In the genomic region with DNA sequence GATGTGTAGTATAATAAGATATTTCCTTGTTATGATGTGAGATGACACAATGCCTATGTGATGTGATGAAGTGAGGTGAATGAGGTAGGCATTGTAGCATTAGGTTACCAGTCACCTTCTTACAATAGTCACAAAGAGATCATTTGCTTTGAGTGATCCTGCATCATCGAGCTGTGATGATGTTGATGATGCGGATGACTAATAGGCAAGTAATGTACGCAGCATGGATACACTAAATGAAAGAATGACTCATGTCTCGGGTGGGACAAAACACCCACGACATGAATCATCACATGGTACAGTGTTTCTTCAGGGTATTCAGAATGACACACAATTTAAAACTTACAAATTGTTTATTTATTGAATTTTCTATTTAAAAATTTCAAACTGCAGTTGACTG, we compare ENCODE assay signal across 8 cellular contexts.
DNase-seq lines count a peak whose midpoint lies in the region; ATAC-seq, FAIRE-seq and TF ChIP-seq lines count a peak whose summit lies in the region.

No MANE protein-coding gene starts in this region.

- no peaks in the 10 kb centered on the region for H3K27me3 ChIP-seq in PC-9 (ENCODE audit: insufficient read depth, low read depth)
- no peaks in the 10 kb centered on the region for H3K27me3 ChIP-seq in GM12878 (replicated peaks in 1 of 2; ENCODE audit: control insufficient read depth in 2 of 2, insufficient read depth in 2 of 2, low read length in 1 of 2)
- H3K27me3 ChIP-seq in tibial nerve = no peaks in the 10 kb centered on the region

- H4K20me1 ChIP-seq in PC-9 (ENCODE audit: insufficient read depth) (no peaks in the 10 kb centered on the region), GM12878 (ENCODE audit: control insufficient read depth, insufficient read depth) (no peaks in the 10 kb centered on the region)

- peaks cover 7% of the 10 kb centered on the region; the same call in 1 of the 2 replicates for H3F3A ChIP-seq in PC-9 (ENCODE audit: insufficient read depth, low read depth)

- TF ChIP-seq POLR2A in GM12878 (IDR thresholded peaks at IDR 0.05; ENCODE audit: low read depth, low read length) = no peak
- no peak for TF ChIP-seq POLR2A in tibial nerve (IDR thresholded peaks at IDR 0.05)

- POLR2A ChIA-PET in PC-9 (lab: Charles Lee; ENCODE audit: unreplicated experiment) (no interaction called here), GM12878 (lab: Charles Lee) (no interaction called here)

- H2AFZ ChIP-seq in PC-9 = no peak overlapping the region
- peak overlapping the region; percentile 44; the same call in 1 of the 2 replicates for H2AFZ ChIP-seq in GM12878 (ENCODE audit: control insufficient read depth, low read depth, low read length)

- TF ChIP-seq RAD21 in GM12878 (IDR thresholded peaks at IDR 0.05; ENCODE audit: insufficient read depth, low read depth, low read length) = no peak

- DNase-seq in activated T-helper 1 cell treated with Interleukin-2 at 50 U/mL for 16 hours (ENCODE audit: low read depth) (peak; percentile 1), PC-9 (peak; percentile 61 to 95), GM12878 (ENCODE audit: low read depth, low spot score) (no peak), memory B cell (ENCODE audit: low spot score in 2 of 2) (no peak), tibial nerve (ENCODE audit: low spot score in 2 of 2) (peak in 1 of 2 donors; percentile 54), NCI-H82 (lab: John Stamatoyannopoulos, UW) (no peak)
- no peak for DNase-seq in activated T-helper 1 cell treated with anti-CD3 and anti-CD28 coated beads, Interleukin-12 subunit alpha, Interleukin-12 subunit beta, Interleukin-2, Interleukin-4 antibody, amounts not matched to agents 30 ng/mL and 10 ng/mL and 1 ng/mL, durations not matched to agents 14 hours and 24 hours and 36 hours (ENCODE audit: low spot score)

- H3K27ac ChIP-seq in PC-9 (peak overlapping the region; percentile 83), GM12878 (ENCODE audit: control insufficient read depth, insufficient read depth) (no peak overlapping the region), tibial nerve (peak overlapping the region in 3 of 4 donors; percentile 23 to 82 (median 79))

- H3K9me3 ChIP-seq in PC-9 (ENCODE audit: insufficient read depth, low read depth) = peaks cover 8% of the 10 kb centered on the region
- no peaks in the 10 kb centered on the region for H3K9me3 ChIP-seq in GM12878 (replicated peaks; ENCODE audit: control insufficient read depth, insufficient read depth, low read length)
- H3K9me3 ChIP-seq in tibial nerve = no peaks in the 10 kb centered on the region

- CTCF ChIA-PET in PC-9 (lab: Charles Lee) (no interaction called here), GM12878 (lab: Yijun Ruan, JAX) (interaction anchor here (0.5 kb wide), 1 partner anchor 51 kb away, joined by 3 read pairs; no protein-coding TSS in a partner anchor)

- H3K4me3 Mint-ChIP-seq in activated T-helper 1 cell treated with anti-CD3 and anti-CD28 coated beads, Interleukin-12 subunit alpha, Interleukin-12 subunit beta, Interleukin-2, Interleukin-4 antibody, amounts not matched to agents 30 ng/mL and 10 ng/mL and 1 ng/mL, durations not matched to agents 14 hours and 24 hours and 36 hours = no peak overlapping the region
- H3K4me3 Mint-ChIP-seq in memory B cell = no peak overlapping the region

- no peak for TF ChIP-seq CTCF in PC-9 (conservative IDR thresholded peaks at IDR 0.05)
- no peak for TF ChIP-seq CTCF in GM12878 (IDR thresholded peaks at IDR 0.05 in 2 of 3, conservative IDR thresholded peaks at IDR 0.05 in 1 of 3; ENCODE audit: control insufficient read depth in 2 of 3, extremely low read depth in 1 of 3, insufficient read depth in 1 of 3, low read depth in 3 of 3, low read length in 3 of 3)
- no peak for TF ChIP-seq CTCF in tibial nerve (IDR thresholded peaks at IDR 0.05)

- intact Hi-C loops in activated T-helper 1 cell treated with anti-CD3 and anti-CD28 coated beads, Interleukin-12 subunit alpha, Interleukin-12 subunit beta, Interleukin-2, Interleukin-4 antibody, amounts not matched to agents 30 ng/mL and 10 ng/mL and 1 ng/mL, durations not matched to agents 14 hours and 24 hours and 36 hours (cut with micrococcal nuclease) = loop anchor here (1.0 to 5.0 kb wide), 3 partner anchors 136 to 236 kb away; no protein-coding TSS in a partner anchor
- intact Hi-C loops in PC-9 (cut with micrococcal nuclease; ENCODE audit: unreplicated experiment) (loop anchor here (2.0 kb wide), 1 partner anchor 226 kb away; no protein-coding TSS in a partner anchor), GM12878 (cut with micrococcal nuclease; ENCODE audit: unreplicated experiment) (no loop called here)

- ATAC-seq in GM12878 (peak; percentile 94), memory B cell (ENCODE audit: low read depth) (peak; percentile 56), HG02870 (IDR thresholded peaks at IDR 0.05; ENCODE audit: unreplicated experiment) (no peak)

- no peak overlapping the region for H3K9ac ChIP-seq in GM12878 (ENCODE audit: control insufficient read depth, insufficient read depth, low read length)

- in situ Hi-C loops in GM12878 (cut with MboI) = no loop called here

- H3K4me2 ChIP-seq in PC-9 (peak overlapping the region; percentile 72), GM12878 (ENCODE audit: control insufficient read depth, insufficient read depth) (no peak overlapping the region)

- H3K27me3 Mint-ChIP-seq in activated T-helper 1 cell treated with anti-CD3 and anti-CD28 coated beads, Interleukin-12 subunit alpha, Interleukin-12 subunit beta, Interleukin-2, Interleukin-4 antibody, amounts not matched to agents 30 ng/mL and 10 ng/mL and 1 ng/mL, durations not matched to agents 14 hours and 24 hours and 36 hours (ENCODE audit: insufficient read depth) = no peaks in the 10 kb centered on the region
- peaks cover 3% of the 10 kb centered on the region for H3K27me3 Mint-ChIP-seq in memory B cell

- H3K9me3 Mint-ChIP-seq in activated T-helper 1 cell treated with anti-CD3 and anti-CD28 coated beads, Interleukin-12 subunit alpha, Interleukin-12 subunit beta, Interleukin-2, Interleukin-4 antibody, amounts not matched to agents 30 ng/mL and 10 ng/mL and 1 ng/mL, durations not matched to agents 14 hours and 24 hours and 36 hours = no peaks in the 10 kb centered on the region
- no peaks in the 10 kb centered on the region for H3K9me3 Mint-ChIP-seq in memory B cell

- H3K4me3 ChIP-seq in PC-9 (peak overlapping the region; percentile 34; the same call in 1 of the 2 replicates), GM12878 (no peak overlapping the region), tibial nerve (peak overlapping the region in 2 of 4 donors; percentile 4 to 41)

- TF ChIP-seq EP300 in GM12878 (IDR thresholded peaks at IDR 0.05; ENCODE audit: borderline replicate concordance in 1 of 2, control insufficient read depth in 1 of 2, low read depth in 2 of 2, low read length in 2 of 2) = no peak; a peak in 1 of 4 replicates
- peak in 1 of 2 donors; percentile 85 for TF ChIP-seq EP300 in tibial nerve (IDR thresholded peaks at IDR 0.05)

- 0% methylated on average over 5 of the region's 5 CpGs for WGBS in GM12878 (ENCODE audit: insufficient coverage, insufficient replicate concordance, low lambda C conversion rate, missing lambda C conversion rate)
- WGBS in tibial nerve, 2 donors = 25 to 30% methylated on average over 5 of the region's 5 CpGs

- H3K27ac Mint-ChIP-seq in activated T-helper 1 cell treated with anti-CD3 and anti-CD28 coated beads, Interleukin-12 subunit alpha, Interleukin-12 subunit beta, Interleukin-2, Interleukin-4 antibody, amounts not matched to agents 30 ng/mL and 10 ng/mL and 1 ng/mL, durations not matched to agents 14 hours and 24 hours and 36 hours = no peak overlapping the region
- H3K27ac Mint-ChIP-seq in memory B cell = no peak overlapping the region

- peak; percentile 38 for FAIRE-seq in GM12878 (lab: Jason Lieb, UNC)

- H3K9me2 ChIP-seq in PC-9 (ENCODE audit: insufficient read depth) = no peaks in the 10 kb centered on the region

- peaks cover 11% of the 10 kb centered on the region for H3K4me1 Mint-ChIP-seq in activated T-helper 1 cell treated with anti-CD3 and anti-CD28 coated beads, Interleukin-12 subunit alpha, Interleukin-12 subunit beta, Interleukin-2, Interleukin-4 antibody, amounts not matched to agents 30 ng/mL and 10 ng/mL and 1 ng/mL, durations not matched to agents 14 hours and 24 hours and 36 hours (ENCODE audit: low read depth)
- H3K4me1 Mint-ChIP-seq in memory B cell = peaks cover 6% of the 10 kb centered on the region

- no peaks in the 10 kb centered on the region for H3K79me2 ChIP-seq in PC-9 (ENCODE audit: low read depth)
- H3K79me2 ChIP-seq in GM12878 (ENCODE audit: control insufficient read depth, insufficient read depth, low read length) = no peaks in the 10 kb centered on the region

- SMC1A ChIA-PET in GM12878 (lab: Charles Lee; ENCODE audit: uncharacterized antibody, unreplicated experiment) = interaction anchor here (0.9 to 1.0 kb wide), 2 partner anchors 8 to 138 kb away, joined by 3 to 4 read pairs; no protein-coding TSS in a partner anchor

- no peaks in the 10 kb centered on the region for H3K36me3 ChIP-seq in PC-9 (ENCODE audit: low read depth)
- H3K36me3 ChIP-seq in GM12878 (ENCODE audit: control insufficient read depth in 2 of 2, insufficient read depth in 2 of 2, low read length in 1 of 2) = no peaks in the 10 kb centered on the region
- H3K36me3 ChIP-seq in tibial nerve = no peaks in the 10 kb centered on the region

- BruUV-seq in PC-9 (replicated peaks; lab: Mats Ljungman, UMichigan) (no TSS peak), GM12878 (replicated peaks; lab: Mats Ljungman, UMichigan) (no TSS peak)

- no peaks in the 10 kb centered on the region for H3K36me3 Mint-ChIP-seq in activated T-helper 1 cell treated with anti-CD3 and anti-CD28 coated beads, Interleukin-12 subunit alpha, Interleukin-12 subunit beta, Interleukin-2, Interleukin-4 antibody, amounts not matched to agents 30 ng/mL and 10 ng/mL and 1 ng/mL, durations not matched to agents 14 hours and 24 hours and 36 hours (ENCODE audit: low read depth)
- H3K36me3 Mint-ChIP-seq in memory B cell = no peaks in the 10 kb centered on the region

- RAD21 ChIA-PET in GM12878 (lab: Charles Lee; ENCODE audit: unreplicated experiment) = no interaction called here

- H3K4me1 ChIP-seq in PC-9 (replicated peaks; ENCODE audit: insufficient read depth) (peaks cover 7% of the 10 kb centered on the region), GM12878 (ENCODE audit: control insufficient read depth, insufficient read depth, low read length) (no peaks in the 10 kb centered on the region), tibial nerve (peaks cover 0 to 11% (median 0%) of the 10 kb centered on the region in 4 donors)

TF ChIP-seq in GM12878, 131 proteins besides CTCF, POLR2A, EP300 and RAD21 (continues in another document):
- no peak for TF ChIP-seq JUND (IDR thresholded peaks at IDR 0.05; ENCODE audit: low read depth, low read length)

Comparison
In these comparisons a context has a peak if more than half of its experiments do, and no peak if none do; other contexts are left out.
1. DNase-seq: peak in activated T-helper 1 cell treated with Interleukin-2 at 50 U/mL for 16 hours (single experiment) and PC-9 (2 of 2); none in activated T-helper 1 cell treated with anti-CD3 and anti-CD28 coated beads, Interleukin-12 subunit alpha, Interleukin-12 subunit beta, Interleukin-2, Interleukin-4 antibody, amounts not matched to agents 30 ng/mL and 10 ng/mL and 1 ng/mL, durations not matched to agents 14 hours and 24 hours and 36 hours (single experiment), GM12878 (single experiment), memory B cell (0 of 2) and NCI-H82 (single experiment).